8 cellular contexts compared by ENCODE assay signal in genomic region chr1:156505679-156506298, GRCh38. TPM values are rescaled to one million over a fixed set of nuclear protein-coding genes. Genes with fewer than 3 reads are reported as not detected.
DNase-seq lines count a peak whose midpoint lies in the region; ATAC-seq and TF ChIP-seq lines count a peak whose summit lies in the region.

No MANE protein-coding gene starts in this region.

- peaks cover 81% of the 10 kb centered on the region for H3K4me1 Mint-ChIP-seq in brain

- TF ChIP-seq CTCF in heart right ventricle (IDR thresholded peaks at IDR 0.05), result no peak
- no peak for TF ChIP-seq CTCF in brain (conservative IDR thresholded peaks at IDR 0.05)
- TF ChIP-seq CTCF in BE2C (IDR thresholded peaks at IDR 0.05; ENCODE audit: low read depth, low read length), result no peak

- H3K27ac ChIP-seq in heart right ventricle, result peak overlapping the region; percentile 97 to 100 (median 100)
- peak overlapping the region; percentile 100 for H3K27ac ChIP-seq in muscle layer of duodenum (ENCODE audit: low read length)
- H3K27ac ChIP-seq in urinary bladder (ENCODE audit: low read depth), result peak overlapping the region; percentile 44

- no peaks in the 10 kb centered on the region for H3K36me3 ChIP-seq in heart right ventricle
- peaks cover 0 to 12% of the 10 kb centered on the region in 2 donors for H3K36me3 ChIP-seq in muscle layer of duodenum (ENCODE audit: control insufficient read depth in 1 of 2, insufficient read depth in 2 of 2, low read length in 2 of 2)
- H3K36me3 ChIP-seq in urinary bladder (ENCODE audit: insufficient read depth), result no peaks in the 10 kb centered on the region
- H3K36me3 ChIP-seq in BE2C, result no peaks in the 10 kb centered on the region

- peak overlapping the region; percentile 95 to 98 (median 97) for H3K27ac Mint-ChIP-seq in brain

- peak overlapping the region; percentile 73 to 93 (median 89) for H3K4me3 Mint-ChIP-seq in brain

- intact Hi-C loops in heart right ventricle (cut with DNase I), result loop anchor here in 2 of 10 donors (5.0 to 10.0 kb wide), 2 partner anchors 87 to 239 kb away; partner anchors contain the start of genes MRPL24 (in 1 of the 2) and NAXE (in 1 of the 2)
- intact Hi-C loops in left ventricle myocardium superior (cut with micrococcal nuclease), result no loop called here

- ATAC-seq in heart right ventricle, result no peak
- ATAC-seq in left ventricle myocardium superior, result no peak

- no peaks in the 10 kb centered on the region for H3K9me3 Mint-ChIP-seq in brain

- DNase-seq in heart right ventricle, result no peak
- no peak for DNase-seq in left ventricle myocardium superior
- DNase-seq in DMS 273 treated with DMSO at 0.1 percent for 48 hours (lab: John Stamatoyannopoulos, UW), result no peak
- DNase-seq in BE2C, result no peak
- DNase-seq in kidney glomerular epithelial cell (lab: John Stamatoyannopoulos, UW), result no peak

- no peaks in the 10 kb centered on the region for H3K36me3 Mint-ChIP-seq in brain

- H3K27me3 Mint-ChIP-seq in brain, result no peaks in the 10 kb centered on the region

- 73 to 76% methylated on average over 21 of the region's 21 CpGs for WGBS in heart right ventricle, 2 donors
- 78% methylated on average over 21 of the region's 21 CpGs for WGBS in urinary bladder

- H3K4me1 ChIP-seq in heart right ventricle (peaks cover 27 to 93% (median 74%) of the 10 kb centered on the region in 9 donors), muscle layer of duodenum (ENCODE audit: control insufficient read depth in 1 of 2, insufficient read depth in 2 of 2, low read length in 2 of 2) (peaks cover 45 to 64% of the 10 kb centered on the region in 2 donors), urinary bladder (ENCODE audit: insufficient read depth) (no peaks in the 10 kb centered on the region), BE2C (peaks cover 23% of the 10 kb centered on the region)

- H3K9me3 ChIP-seq in heart right ventricle, result no peaks in the 10 kb centered on the region
- no peaks in the 10 kb centered on the region for H3K9me3 ChIP-seq in muscle layer of duodenum (ENCODE audit: control insufficient read depth in 1 of 2, low read length in 2 of 2)
- H3K9me3 ChIP-seq in BE2C, result no peaks in the 10 kb centered on the region

- H3K27me3 ChIP-seq in heart right ventricle (no peaks in the 10 kb centered on the region), muscle layer of duodenum (ENCODE audit: low read depth, low read length) (no peaks in the 10 kb centered on the region), BE2C (no peaks in the 10 kb centered on the region)

- H3K4me3 ChIP-seq in heart right ventricle, result peak overlapping the region in 9 of 10 donors; percentile 14 to 46 (median 41)
- H3K4me3 ChIP-seq in muscle layer of duodenum (ENCODE audit: low read depth in 1 of 2, low read length in 2 of 2), result peak overlapping the region in 1 of 2 donors; percentile 87
- no peak overlapping the region for H3K4me3 ChIP-seq in urinary bladder (ENCODE audit: low read depth, low read length)
- no peak overlapping the region; the same call in 1 of the 2 replicates for H3K4me3 ChIP-seq in BE2C (ENCODE audit: low read depth, low read length)

RNA-seq across cellular contexts. Expression of gene MEF2D, which starts 5.2 kb away (rescaled TPM):
- total RNA-seq in heart right ventricle (100 to 1,000 TPM in 4 of 10 donors, 10 to 100 TPM in 6; 81.1 to 127 (median 96.5) TPM), left ventricle myocardium superior (116 TPM), urinary bladder (10.0 TPM)
- polyA plus RNA-seq in heart right ventricle (10 to 100 TPM; 31.6 to 37.7 TPM), brain (ENCODE audit: insufficient read depth, low read depth, low replicate concordance) (22.7 TPM), urinary bladder (55.5 TPM)
- 55.3 TPM for polyA plus RNA-seq in BE2C (2012; ENCODE audit: insufficient read depth, insufficient read length, low read depth)

Comparison
In these comparisons a context has a peak if more than half of its experiments do, and no peak if none do; other contexts are left out.
1. H3K27ac ChIP-seq: peak in every context shown above with its lines; median percentile 100 in heart right ventricle; 100 in muscle layer of duodenum; 44 in urinary bladder.
2. H3K4me3 ChIP-seq: peak in heart right ventricle (9 of 10); none in urinary bladder (single experiment) and BE2C (single experiment).